In the genomic region with DNA sequence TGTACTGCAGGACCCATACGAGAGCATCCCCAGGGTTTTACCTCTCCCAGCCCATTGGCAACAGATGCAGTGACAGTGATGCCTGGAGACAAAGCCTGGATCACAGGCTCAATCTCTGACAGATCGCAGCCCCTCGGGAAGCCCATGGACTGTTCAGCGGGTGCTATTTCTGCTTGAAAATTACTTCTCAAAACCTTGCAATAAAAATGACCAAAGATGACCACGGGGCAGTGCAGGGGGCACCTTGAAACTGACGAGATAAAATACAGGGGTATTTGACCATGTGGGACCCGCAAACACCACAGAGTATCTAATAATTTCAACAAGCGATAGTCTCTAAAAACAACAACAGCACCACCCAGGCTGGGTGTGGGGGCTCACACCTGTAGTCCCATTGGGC, we compare ENCODE assay signal across 1 cellular context.
TF ChIP-seq lines count a peak whose summit lies in the region.

No MANE protein-coding gene starts in this region.

TF ChIP-seq in HEK293, 187 proteins besides CTCF, POLR2A, EP300 and RAD21 (continued from another document):
- TF ChIP-seq, protein P1, sequence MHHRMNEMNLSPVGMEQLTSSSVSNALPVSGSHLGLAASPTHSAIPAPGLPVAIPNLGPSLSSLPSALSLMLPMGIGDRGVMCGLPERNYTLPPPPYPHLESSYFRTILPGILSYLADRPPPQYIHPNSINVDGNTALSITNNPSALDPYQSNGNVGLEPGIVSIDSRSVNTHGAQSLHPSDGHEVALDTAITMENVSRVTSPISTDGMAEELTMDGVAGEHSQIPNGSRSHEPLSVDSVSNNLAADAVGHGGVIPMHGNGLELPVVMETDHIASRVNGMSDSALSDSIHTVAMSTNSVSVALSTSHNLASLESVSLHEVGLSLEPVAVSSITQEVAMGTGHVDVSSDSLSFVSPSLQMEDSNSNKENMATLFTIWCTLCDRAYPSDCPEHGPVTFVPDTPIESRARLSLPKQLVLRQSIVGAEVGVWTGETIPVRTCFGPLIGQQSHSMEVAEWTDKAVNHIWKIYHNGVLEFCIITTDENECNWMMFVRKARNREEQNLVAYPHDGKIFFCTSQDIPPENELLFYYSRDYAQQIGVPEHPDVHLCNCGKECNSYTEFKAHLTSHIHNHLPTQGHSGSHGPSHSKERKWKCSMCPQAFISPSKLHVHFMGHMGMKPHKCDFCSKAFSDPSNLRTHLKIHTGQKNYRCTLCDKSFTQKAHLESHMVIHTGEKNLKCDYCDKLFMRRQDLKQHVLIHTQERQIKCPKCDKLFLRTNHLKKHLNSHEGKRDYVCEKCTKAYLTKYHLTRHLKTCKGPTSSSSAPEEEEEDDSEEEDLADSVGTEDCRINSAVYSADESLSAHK (tag by site-specific recombination; IDR thresholded peaks at IDR 0.05): peak; percentile 57
- TF ChIP-seq ZNF169 (tag by site-specific recombination; IDR thresholded peaks at IDR 0.05): no peak
